In genomic region chr11:103108933-103109817, GRCh38 we compare ENCODE assay signal across 8 cellular contexts. TPM values are rescaled to one million over a fixed set of nuclear protein-coding genes. Genes with fewer than 3 reads are reported as not detected.
DNase-seq lines count a peak whose midpoint lies in the region; ATAC-seq, FAIRE-seq and TF ChIP-seq lines count a peak whose summit lies in the region.

Gene DYNC2H1, plus strand, starts transcription at chr11:103109426. Its CDS starts 149 bp downstream, at chr11:103109575.

- H3K4me3 ChIP-seq in ascending aorta (peak within 1 kb of the TSS; percentile 53 to 67), aorta (ENCODE audit: low read length in 2 of 2) (peak within 1 kb of the TSS; percentile 50 to 69)

- ATAC-seq in HG02870 (IDR thresholded peaks at IDR 0.05; ENCODE audit: unreplicated experiment) (peak; percentile 99), aorta (ENCODE audit: low FRiP score) (peak; percentile 99)

- 0 to 1% methylated on average over 53 of the region's 53 CpGs for WGBS in aorta, 2 donors

- DNase-seq in GM12892 (ENCODE audit: insufficient read length) (peak; percentile 74), NCI-H1436 treated with DMSO at 0.1 percent for 48 hours (lab: John Stamatoyannopoulos, UW) (peak; percentile 32), T-helper 2 cell (peak; percentile 69 to 93 (median 82)), ascending aorta (ENCODE audit: low spot score in 2 of 2) (peak in 1 of 2 donors; percentile 88), hippocampal formation (lab: John Stamatoyannopoulos, UW) (peak; percentile 71 to 85), retina (peak; percentile 95), aorta (peak; percentile 94 to 96)

- H3K4me1 ChIP-seq in ascending aorta, result no peaks in the 10 kb centered on the region
- H3K4me1 ChIP-seq in aorta (ENCODE audit: control insufficient read depth in 1 of 2, insufficient read depth in 2 of 2, low read length in 2 of 2), result no peaks in the 10 kb centered on the region

- no peaks in the 10 kb centered on the region for H3K36me3 ChIP-seq in ascending aorta
- no peaks in the 10 kb centered on the region for H3K36me3 ChIP-seq in aorta (ENCODE audit: control insufficient read depth in 1 of 2, insufficient read depth in 2 of 2, low read length in 1 of 2)

- TF ChIP-seq CTCF in ascending aorta (IDR thresholded peaks at IDR 0.05), result peak in 2 of 3 experiments; percentile 46 to 53

- H3K9me3 ChIP-seq in ascending aorta (no peaks in the 10 kb centered on the region), aorta (ENCODE audit: control insufficient read depth, low read length) (no peaks in the 10 kb centered on the region)

- no peaks in the 10 kb centered on the region for H3K27me3 ChIP-seq in ascending aorta
- H3K27me3 ChIP-seq in aorta (ENCODE audit: control insufficient read depth in 1 of 2, insufficient read depth in 2 of 2, low read length in 1 of 2), result no peaks in the 10 kb centered on the region

- H3K27ac ChIP-seq in ascending aorta (peak within 1 kb of the TSS; percentile 44 to 58), aorta (ENCODE audit: low read depth in 1 of 2, low read length in 2 of 2) (peak within 1 kb of the TSS in 1 of 2 donors; percentile 4)

- FAIRE-seq in GM12892 (lab: Jason Lieb, UNC), result peak; percentile 95

- TF ChIP-seq POLR2A in GM12892 (IDR thresholded peaks at IDR 0.05; ENCODE audit: low read depth, low read length), result no peak

- intact Hi-C loops in ascending aorta (cut with DNase I) (loop anchor here (1.0 kb wide), 1 partner anchor 17 kb away; the partner anchor contains the start of gene DCUN1D5), aorta (cut with DNase I) (no loop called here)

RNA-seq across cellular contexts. Expression of gene DYNC2H1, which starts in this region (rescaled TPM):
- polyA plus RNA-seq in GM12892 (2012; ENCODE audit: missing spikeins), result 0.25 TPM
- total RNA-seq in ascending aorta, result 7.1 TPM
- total RNA-seq in aorta, result 10 to 100 TPM; 13.6 to 22.1 TPM
- polyA plus RNA-seq in aorta, result 10 to 100 TPM in 1 of 2 donors, under 1 TPM in 1; 0.88 to 19.4 TPM
